8 cellular contexts compared by ENCODE assay signal in genomic region chr11:14519692-14520085, GRCh38. TPM values are rescaled to one million over a fixed set of nuclear protein-coding genes. Genes with fewer than 3 reads are reported as not detected.
A peak's percentile ranks its signal among the peaks of the same experiment; 100 is the strongest.
DNase-seq lines count a peak whose midpoint lies in the region; ATAC-seq and TF ChIP-seq lines count a peak whose summit lies in the region.

No MANE protein-coding gene starts in this region.

- in situ Hi-C loops in brain microvascular endothelial cell (cut with HindIII; ENCODE audit: low pct_ligation_motif_present, low sequenced_read_pairs): no loop called here

- CTCF ChIA-PET in HEK293 (lab: Yijun Ruan, JAX): interaction anchor here (0.5 to 0.6 kb wide), 2 partner anchors 99 to 190 kb away, joined by 3 to 4 read pairs; no protein-coding TSS in a partner anchor

- H3K36me3 ChIP-seq in HEK293 (ENCODE audit: control insufficient read depth in 2 of 2, insufficient read depth in 1 of 2, low read length in 2 of 2) (peaks cover 20 to 43% of the 10 kb centered on the region in 2 experiments), brain microvascular endothelial cell (replicated peaks) (peaks cover 33% of the 10 kb centered on the region), lower lobe of right lung (peaks cover 37% of the 10 kb centered on the region), upper lobe of right lung (peaks cover 37% of the 10 kb centered on the region)

- ATAC-seq in lower lobe of right lung: peak; percentile 26 to 42
- ATAC-seq in upper lobe of right lung: peak; percentile 10
- ATAC-seq in HG02970 (IDR thresholded peaks at IDR 0.05; ENCODE audit: low FRiP score, unreplicated experiment): no peak

- H3K27ac ChIP-seq in HEK293 (ENCODE audit: extremely low read depth, low read depth, low read length) (peak overlapping the region; percentile 77), brain microvascular endothelial cell (peak overlapping the region; percentile 87), lower lobe of right lung (peak overlapping the region; percentile 86), upper lobe of right lung (peak overlapping the region; percentile 89)

- no peaks in the 10 kb centered on the region for H3K27me3 ChIP-seq in brain microvascular endothelial cell (replicated peaks)
- H3K27me3 ChIP-seq in lower lobe of right lung (ENCODE audit: low read depth): no peaks in the 10 kb centered on the region
- no peaks in the 10 kb centered on the region for H3K27me3 ChIP-seq in upper lobe of right lung

- POLR2A ChIA-PET in HEK293 (lab: Yijun Ruan, JAX): interaction anchor here (1.0 to 2.3 kb wide), 3 partner anchors 20 to 388 kb away, joined by 4 to 9 read pairs (median 6); partner anchors contain the start of genes COPB1 and PDE3B

- intact Hi-C loops in lower lobe of right lung (cut with DNase I) (no loop called here), upper lobe of right lung (cut with DNase I) (no loop called here)

- DNase-seq in NCI-H510A treated with DMSO at 0.1 percent for 48 hours (lab: John Stamatoyannopoulos, UW) (peak; percentile 46), NCI-H510A (lab: John Stamatoyannopoulos, UW) (no peak), NCI-H748 treated with DMSO at 0.1 percent for 48 hours (lab: John Stamatoyannopoulos, UW) (peak; percentile 55), brain microvascular endothelial cell (peak; percentile 22), lower lobe of right lung (no peak), upper lobe of right lung (no peak)

- H3K9me3 ChIP-seq in HEK293 (ENCODE audit: control insufficient read depth, insufficient read depth, low read depth, low read length) (no peaks in the 10 kb centered on the region), lower lobe of right lung (no peaks in the 10 kb centered on the region), upper lobe of right lung (no peaks in the 10 kb centered on the region)

- TF ChIP-seq CTCF in HEK293 (tag by site-specific recombination; IDR thresholded peaks at IDR 0.05) (no peak), brain microvascular endothelial cell (IDR thresholded peaks at IDR 0.05; ENCODE audit: low read depth, low read length, missing control alignments) (no peak), lower lobe of right lung (IDR thresholded peaks at IDR 0.05) (no peak), upper lobe of right lung (IDR thresholded peaks at IDR 0.05) (no peak)

- H3K4me3 ChIP-seq in HEK293 (ENCODE audit: low read depth, low read length) (peak overlapping the region; percentile 81), brain microvascular endothelial cell (ENCODE audit: low read depth, low read length) (peak overlapping the region; percentile 93), lower lobe of right lung (peak overlapping the region; percentile 84), upper lobe of right lung (peak overlapping the region; percentile 71)

- H3K4me1 ChIP-seq in HEK293 (ENCODE audit: control insufficient read depth, insufficient read depth, low read length): no peaks in the 10 kb centered on the region
- H3K4me1 ChIP-seq in lower lobe of right lung: peaks cover 26% of the 10 kb centered on the region
- peaks cover 14% of the 10 kb centered on the region for H3K4me1 ChIP-seq in upper lobe of right lung

TF ChIP-seq in HEK293, 187 proteins besides CTCF, POLR2A, EP300 and RAD21:
- TF ChIP-seq REST (tag by site-specific recombination; IDR thresholded peaks at IDR 0.05): peak; percentile 46; the same call in 1 of the 2 replicates
- TF ChIP-seq ZXDB (tag by site-specific recombination; IDR thresholded peaks at IDR 0.05): no peak
- TF ChIP-seq ZNF214 (tag by site-specific recombination; IDR thresholded peaks at IDR 0.05; ENCODE audit: borderline replicate concordance): no peak
- 0 out of 2 replicates have a peak, but pooled peaks have one; percentile 48 for TF ChIP-seq ZNF341 (tag by site-specific recombination; IDR thresholded peaks at IDR 0.05; ENCODE audit: low read depth)

RNA-seq across cellular contexts. Expression of gene PSMA1, which starts 0.5 kb away (rescaled TPM):
- 121 TPM for total RNA-seq in lower lobe of right lung
- 128 TPM for total RNA-seq in upper lobe of right lung

RNA-seq across cellular contexts. Expression of gene COPB1, which starts 20.1 kb away (rescaled TPM):
- total RNA-seq in lower lobe of right lung (87.8 TPM), upper lobe of right lung (84.5 TPM)

Comparison
In these comparisons a context has a peak if more than half of its experiments do, and no peak if none do; other contexts are left out.
1. DNase-seq: peak in NCI-H510A treated with DMSO at 0.1 percent for 48 hours (single experiment), NCI-H748 treated with DMSO at 0.1 percent for 48 hours (single experiment) and brain microvascular endothelial cell (single experiment); none in NCI-H510A (single experiment), lower lobe of right lung (single experiment) and upper lobe of right lung (single experiment).
2. Peak in every context shown above with its lines, with median percentiles within 50 percentile points of each other: H3K27ac ChIP-seq and H3K4me3 ChIP-seq.